1 cellular context compared by ENCODE assay signal in genomic region chr19:14249891-14250290, GRCh38.
TF ChIP-seq lines count a peak whose summit lies in the region.

No MANE protein-coding gene starts in this region.

TF ChIP-seq in WTC11, 78 proteins besides CTCF, POLR2A, EP300 and RAD21 (continued from another document):
- TF ChIP-seq, protein P1, sequence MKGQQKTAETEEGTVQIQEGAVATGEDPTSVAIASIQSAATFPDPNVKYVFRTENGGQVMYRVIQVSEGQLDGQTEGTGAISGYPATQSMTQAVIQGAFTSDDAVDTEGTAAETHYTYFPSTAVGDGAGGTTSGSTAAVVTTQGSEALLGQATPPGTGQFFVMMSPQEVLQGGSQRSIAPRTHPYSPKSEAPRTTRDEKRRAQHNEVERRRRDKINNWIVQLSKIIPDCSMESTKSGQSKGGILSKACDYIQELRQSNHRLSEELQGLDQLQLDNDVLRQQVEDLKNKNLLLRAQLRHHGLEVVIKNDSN (CRISPR knock-in tag; IDR thresholded peaks at IDR 0.05), result peak; percentile 35; the same call in 1 of the 2 replicates
- peak; percentile 24; the same call in 1 of the 2 replicates for TF ChIP-seq SP1 (CRISPR knock-in tag; conservative IDR thresholded peaks at IDR 0.05)
TF ChIP-seq in WTC11: peak in this region for 3; not testable (repeated sequence) for 75.
